Comparison of ENCODE assay signal across 1 cellular context in genomic region chr12:69240625-69240984, GRCh38.
TF ChIP-seq lines count a peak whose summit lies in the region.

No MANE protein-coding gene starts in this region.

TF ChIP-seq in SK-N-SH treated with all-trans-retinoic acid at 6 μM for 48 hours, 23 proteins besides CTCF, POLR2A, EP300 and RAD21 (continued from another document):
- TF ChIP-seq PATZ1 (CRISPR knock-in tag; IDR thresholded peaks at IDR 0.05; ENCODE audit: borderline replicate concordance) (no peak), ZFP30 (CRISPR knock-in tag; IDR thresholded peaks at IDR 0.05) (no peak), RARB (CRISPR knock-in tag; IDR thresholded peaks at IDR 0.05) (no peak), ZNF70 (CRISPR knock-in tag; IDR thresholded peaks at IDR 0.05) (no peak), ZC3H10 (CRISPR knock-in tag; IDR thresholded peaks at IDR 0.05) (no peak), ESRRG (CRISPR knock-in tag; IDR thresholded peaks at IDR 0.05) (no peak)
